Comparison of ENCODE assay signal across 8 cellular contexts in genomic region chr2:222860740-222861410, GRCh38. TPM values are rescaled to one million over a fixed set of nuclear protein-coding genes. Genes with fewer than 3 reads are reported as not detected.
DNase-seq lines count a peak whose midpoint lies in the region; ATAC-seq lines count a peak whose summit lies in the region.

TSS of gene ACSL3 (plus strand) at chr2:222861036. CDS start at chr2:222908773, 47,737 bp downstream.

- H3K36me3 Mint-ChIP-seq in CD8-positive, alpha-beta memory T cell: peaks cover 0 to 4% (median 0%) of the 10 kb centered on the region in 3 donors

- peak; percentile 86 to 93 (median 89) for DNase-seq in CD8-positive, alpha-beta memory T cell
- DNase-seq in HPDE6-E6E7 (ENCODE audit: extremely low spot score) (peak; percentile 85), NOMO-1 (lab: John Stamatoyannopoulos, UW; ENCODE audit: unreplicated experiment in 2 of 2) (peak; percentile 90 to 97), medulla oblongata (ENCODE audit: extremely low spot score) (peak; percentile 98)
- peak; percentile 84 for DNase-seq in effector CD8-positive, alpha-beta T cell (lab: John Stamatoyannopoulos, UW)
- peak; percentile 82 to 91 (median 88) for DNase-seq in stimulated activated CD4-positive, alpha-beta T cell treated with anti-CD3 and anti-CD28 coated beads, TNF-alpha, amount 100 ng/mL, for 48 hours (ENCODE audit: low read depth in 3 of 3)

- peak within 1 kb of the TSS; percentile 86 for H3K4me3 ChIP-seq in CD8-positive, alpha-beta memory T cell (ENCODE audit: low read length)

- peaks cover 31% of the 10 kb centered on the region for H3K4me1 ChIP-seq in CD8-positive, alpha-beta memory T cell (ENCODE audit: insufficient read depth, low read length)

- POLR2A ChIA-PET in CD8-positive, alpha-beta memory T cell (lab: Charles Lee): interaction anchor here (0.6 to 1.4 kb wide), 2 partner anchors 28 to 170 kb away, joined by 3 read pairs; no protein-coding TSS in a partner anchor
- POLR2A ChIA-PET in activated CD8-positive, alpha-beta memory T cell treated with anti-CD3 and anti-CD28 coated beads for 36 hours (lab: Charles Lee): no interaction called here

- no peaks in the 10 kb centered on the region for H3K36me3 ChIP-seq in CD8-positive, alpha-beta memory T cell (ENCODE audit: insufficient read depth, low read length)

- H3K9me3 Mint-ChIP-seq in CD8-positive, alpha-beta memory T cell: no peaks in the 10 kb centered on the region

- H3K9me3 ChIP-seq in CD8-positive, alpha-beta memory T cell (ENCODE audit: low read length): no peaks in the 10 kb centered on the region

- peak within 1 kb of the TSS; percentile 78 for H3K27ac ChIP-seq in CD8-positive, alpha-beta memory T cell (ENCODE audit: low read depth, low read length)

- peaks cover 0 to 2% of the 10 kb centered on the region in 2 donors for H3K27me3 Mint-ChIP-seq in CD8-positive, alpha-beta memory T cell

- no peaks in the 10 kb centered on the region for H3K27me3 ChIP-seq in CD8-positive, alpha-beta memory T cell (ENCODE audit: insufficient read depth, low read length, poor library complexity, severe bottlenecking)

- CTCF ChIA-PET in CD8-positive, alpha-beta memory T cell (lab: Charles Lee): interaction anchor here (0.9 kb wide), 1 partner anchor 41 kb away, joined by 3 read pairs; no protein-coding TSS in a partner anchor
- CTCF ChIA-PET in activated CD8-positive, alpha-beta memory T cell treated with anti-CD3 and anti-CD28 coated beads for 36 hours (lab: Charles Lee): interaction anchor here (0.9 kb wide), 1 partner anchor 41 kb away, joined by 3 read pairs; no protein-coding TSS in a partner anchor

- peaks cover 7 to 12% (median 7%) of the 10 kb centered on the region in 3 donors for H3K4me1 Mint-ChIP-seq in CD8-positive, alpha-beta memory T cell

- peak within 1 kb of the TSS; percentile 77 to 92 (median 81) for H3K4me3 Mint-ChIP-seq in CD8-positive, alpha-beta memory T cell

- H3K27ac Mint-ChIP-seq in CD8-positive, alpha-beta memory T cell: peak within 1 kb of the TSS; percentile 43 to 99 (median 91)

- peak; percentile 99 for ATAC-seq in GM19467 (IDR thresholded peaks at IDR 0.05; ENCODE audit: unreplicated experiment)

RNA-seq across cellular contexts. Expression of gene ACSL3, which starts in this region (rescaled TPM):
- total RNA-seq in CD8-positive, alpha-beta memory T cell: 10 to 100 TPM; 38.6 to 41.4 TPM
- 27.7 TPM for polyA plus RNA-seq in CD8-positive, alpha-beta memory T cell
- total RNA-seq in activated CD8-positive, alpha-beta memory T cell treated with anti-CD3 and anti-CD28 coated beads for 36 hours: 10 to 100 TPM; 46.2 to 53.4 TPM

Comparison
In these comparisons a context has a peak if more than half of its experiments do, and no peak if none do; other contexts are left out.
1. Peak in every context shown above with its lines: DNase-seq, ATAC-seq, H3K4me3 ChIP-seq and H3K27ac ChIP-seq.